25 cellular contexts compared by ENCODE assay signal in genomic region chr4:170671171-170671570, GRCh38.
DNase-seq lines count a peak whose midpoint lies in the region; ATAC-seq, FAIRE-seq and TF ChIP-seq lines count a peak whose summit lies in the region.
"Had no signal": no experiment of that assay in that cellular context is flagged by ENCODE, and none has a peak within 500 bp of the region (broad histone marks: within the 10 kb centered on the region; RNA-seq: fewer than 3 reads in every experiment).

No MANE protein-coding gene starts in this region.

- H3K4me3 Mint-ChIP-seq in GM23338 (no peak overlapping the region), nephron progenitor cell (no peak overlapping the region)
- H3K4me3 Mint-ChIP-seq: IgD-negative memory B cell had no signal

- no peak for FAIRE-seq in GM12891 (lab: Jason Lieb, UNC)
- FAIRE-seq: H54 had no signal

- H3K27me3 Mint-ChIP-seq in GM23338 (ENCODE audit: insufficient read depth, low read depth, poor library complexity) (no peaks in the 10 kb centered on the region), nephron progenitor cell (ENCODE audit: low read depth, poor library complexity) (peaks cover 3% of the 10 kb centered on the region)
- H3K27me3 Mint-ChIP-seq: IgD-negative memory B cell had no signal

- no peaks in the 10 kb centered on the region for H3K79me2 ChIP-seq in GM23338 (replicated peaks; ENCODE audit: insufficient read depth)

- H3K36me3 ChIP-seq in GM23338 (ENCODE audit: insufficient read depth): no peaks in the 10 kb centered on the region
- H3K36me3 ChIP-seq: SJCRH30 had no signal

- no peak overlapping the region for H3K4me3 ChIP-seq in GM23338
- H3K4me3 ChIP-seq: PC-9, SJCRH30 had no signal

- H3K36me3 Mint-ChIP-seq in GM23338 (ENCODE audit: low read depth) (peaks cover 2% of the 10 kb centered on the region; the same call in 2 of the 3 replicates), nephron progenitor cell (ENCODE audit: low read depth) (no peaks in the 10 kb centered on the region)
- H3K36me3 Mint-ChIP-seq: IgD-negative memory B cell had no signal

- peaks cover 3% of the 10 kb centered on the region; the same call in 2 of the 3 replicates for H3K9me3 Mint-ChIP-seq in GM23338
- no peaks in the 10 kb centered on the region for H3K9me3 Mint-ChIP-seq in nephron progenitor cell

- no peak overlapping the region for H3K27ac ChIP-seq in GM23338 (ENCODE audit: low read depth)
- H3K27ac ChIP-seq: HL-60, KMS-11, PC-9, SJCRH30 had no signal

- ATAC-seq in GM18868 (IDR thresholded peaks at IDR 0.05; ENCODE audit: unreplicated experiment): peak; percentile 30
- ATAC-seq in GM23338: no peak
- ATAC-seq in omental fat pad (ENCODE audit: low FRiP score): no peak
- ATAC-seq: Right ventricle myocardium inferior had no signal

- DNase-seq in GM12891 (ENCODE audit: insufficient read length, low spot score): no peak
- DNase-seq in GM23338 (ENCODE audit: low spot score): no peak
- DNase-seq in MV-4-11 (lab: John Stamatoyannopoulos, UW): peak; percentile 52
- no peak for DNase-seq in SK-N-DZ (ENCODE audit: low spot score)
- DNase-seq in pons (ENCODE audit: low spot score): no peak
- DNase-seq in nephron progenitor cell: no peak
- no peak for DNase-seq in omental fat pad (ENCODE audit: low spot score)
- DNase-seq: Calu3, NCI-H1092, NCI-H1417 treated with DMSO at 0.1 percent for 48 hours, NCI-H187, NCI-H2081 treated with DMSO at 0.1 percent for 48 hours, NCI-H2171, NCI-H345, NCI-H524, NCI-H748 treated with DMSO at 0.1 percent for 48 hours, PC-9, SJCRH30, T-helper 2 cell had no signal

- peaks cover 4% of the 10 kb centered on the region; the same call in 1 of the 2 replicates for H3K9me2 ChIP-seq in GM23338 (ENCODE audit: insufficient read depth)

- H3K4me1 ChIP-seq in GM23338 (ENCODE audit: insufficient read depth): 0 out of 2 replicates have a peak, but pooled peaks cover 4% of the 10 kb centered on the region
- H3K4me1 ChIP-seq: SJCRH30 had no signal

- no peak for TF ChIP-seq POLR2A in GM12891 (IDR thresholded peaks at IDR 0.05; ENCODE audit: low read depth, low read length)

- no peaks in the 10 kb centered on the region for H3K27me3 ChIP-seq in GM23338 (ENCODE audit: insufficient read depth)
- H3K27me3 ChIP-seq: SJCRH30 had no signal

- H3K27ac Mint-ChIP-seq in GM23338 (no peak overlapping the region), nephron progenitor cell (no peak overlapping the region)
- H3K27ac Mint-ChIP-seq: IgD-negative memory B cell had no signal

- no peaks in the 10 kb centered on the region for H3F3A ChIP-seq in GM23338 (replicated peaks; ENCODE audit: low read depth)

- TF ChIP-seq CTCF in GM23338 (conservative IDR thresholded peaks at IDR 0.05; ENCODE audit: low read depth in 2 of 2) (no peak), nephron progenitor cell (IDR thresholded peaks at IDR 0.05) (no peak), omental fat pad (IDR thresholded peaks at IDR 0.05) (no peak)

- H4K20me1 ChIP-seq in GM23338 (replicated peaks; ENCODE audit: insufficient read depth): no peaks in the 10 kb centered on the region

- no peak overlapping the region for H3K4me2 ChIP-seq in GM23338
- H3K4me2 ChIP-seq: KMS-11, PC-9 had no signal

- H3K4me1 Mint-ChIP-seq in GM23338: peaks cover 7% of the 10 kb centered on the region; the same call in 2 of the 3 replicates
- H3K4me1 Mint-ChIP-seq in nephron progenitor cell: no peaks in the 10 kb centered on the region
- H3K4me1 Mint-ChIP-seq: IgD-negative memory B cell had no signal

- H2AFZ ChIP-seq in GM23338: peak overlapping the region; percentile 53; the same call in 1 of the 2 replicates
- H2AFZ ChIP-seq: PC-9 had no signal

TF ChIP-seq in GM12891, 5 proteins besides CTCF, POLR2A, EP300 and RAD21:
- no peak for TF ChIP-seq TAF1 (IDR thresholded peaks at IDR 0.05; ENCODE audit: low read depth, low read length)
- peak; percentile 72 for TF ChIP-seq SPI1 (IDR thresholded peaks at IDR 0.05; ENCODE audit: low read depth, low read length)
TF ChIP-seq in GM12891: peak in this region for 1.

TF ChIP-seq in GM23338, 12 proteins besides CTCF, POLR2A, EP300 and RAD21 (continues in another document):
- TF ChIP-seq ZNF331 (CRISPR knock-in tag; IDR thresholded peaks at IDR 0.05; ENCODE audit: low read depth): no peak
- TF ChIP-seq POLR2AphosphoS5 (IDR thresholded peaks at IDR 0.05; ENCODE audit: low read depth): no peak
- TF ChIP-seq EZH2phosphoT487 (IDR thresholded peaks at IDR 0.05; ENCODE audit: unreplicated experiment): no peak
- TF ChIP-seq ZNF462 (CRISPR knock-in tag; IDR thresholded peaks at IDR 0.05): no peak
- TF ChIP-seq, protein P1, sequence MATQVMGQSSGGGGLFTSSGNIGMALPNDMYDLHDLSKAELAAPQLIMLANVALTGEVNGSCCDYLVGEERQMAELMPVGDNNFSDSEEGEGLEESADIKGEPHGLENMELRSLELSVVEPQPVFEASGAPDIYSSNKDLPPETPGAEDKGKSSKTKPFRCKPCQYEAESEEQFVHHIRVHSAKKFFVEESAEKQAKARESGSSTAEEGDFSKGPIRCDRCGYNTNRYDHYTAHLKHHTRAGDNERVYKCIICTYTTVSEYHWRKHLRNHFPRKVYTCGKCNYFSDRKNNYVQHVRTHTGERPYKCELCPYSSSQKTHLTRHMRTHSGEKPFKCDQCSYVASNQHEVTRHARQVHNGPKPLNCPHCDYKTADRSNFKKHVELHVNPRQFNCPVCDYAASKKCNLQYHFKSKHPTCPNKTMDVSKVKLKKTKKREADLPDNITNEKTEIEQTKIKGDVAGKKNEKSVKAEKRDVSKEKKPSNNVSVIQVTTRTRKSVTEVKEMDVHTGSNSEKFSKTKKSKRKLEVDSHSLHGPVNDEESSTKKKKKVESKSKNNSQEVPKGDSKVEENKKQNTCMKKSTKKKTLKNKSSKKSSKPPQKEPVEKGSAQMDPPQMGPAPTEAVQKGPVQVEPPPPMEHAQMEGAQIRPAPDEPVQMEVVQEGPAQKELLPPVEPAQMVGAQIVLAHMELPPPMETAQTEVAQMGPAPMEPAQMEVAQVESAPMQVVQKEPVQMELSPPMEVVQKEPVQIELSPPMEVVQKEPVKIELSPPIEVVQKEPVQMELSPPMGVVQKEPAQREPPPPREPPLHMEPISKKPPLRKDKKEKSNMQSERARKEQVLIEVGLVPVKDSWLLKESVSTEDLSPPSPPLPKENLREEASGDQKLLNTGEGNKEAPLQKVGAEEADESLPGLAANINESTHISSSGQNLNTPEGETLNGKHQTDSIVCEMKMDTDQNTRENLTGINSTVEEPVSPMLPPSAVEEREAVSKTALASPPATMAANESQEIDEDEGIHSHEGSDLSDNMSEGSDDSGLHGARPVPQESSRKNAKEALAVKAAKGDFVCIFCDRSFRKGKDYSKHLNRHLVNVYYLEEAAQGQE (IDR thresholded peaks at IDR 0.05; ENCODE audit: unreplicated experiment): no peak
